Comparison of ENCODE assay signal across 10 cellular contexts in genomic region chr17:37483311-37484039, GRCh38. TPM values are rescaled to one million over a fixed set of nuclear protein-coding genes. Genes with fewer than 3 reads are reported as not detected.
DNase-seq lines count a peak whose midpoint lies in the region; TF ChIP-seq lines count a peak whose summit lies in the region.
"Had no signal": no experiment of that assay in that cellular context is flagged by ENCODE, and none has a peak within 500 bp of the region (broad histone marks: within the 10 kb centered on the region; RNA-seq: fewer than 3 reads in every experiment).

No MANE protein-coding gene starts in this region.

- no peak for TF ChIP-seq EP300 in Ishikawa (IDR thresholded peaks at IDR 0.05; ENCODE audit: borderline replicate concordance)

- no peak overlapping the region for H3K4me3 Mint-ChIP-seq in activated T-helper 2 cell treated with anti-CD3 and anti-CD28 coated beads, Interferon-gamma antibody, Interleukin-2, Interleukin-4, amounts not matched to agents 10 μg/mL and 5 μg/mL and 100 μg/mL, durations not matched to agents 14 hours and 24 hours and 36 hours (ENCODE audit: low read depth)

- in situ Hi-C loops in astrocyte of the spinal cord (cut with HindIII; ENCODE audit: low sequenced_read_pairs), result no loop called here

- H3K9me3 Mint-ChIP-seq in activated T-helper 2 cell treated with anti-CD3 and anti-CD28 coated beads, Interferon-gamma antibody, Interleukin-2, Interleukin-4, amounts not matched to agents 10 μg/mL and 5 μg/mL and 100 μg/mL, durations not matched to agents 14 hours and 24 hours and 36 hours, result no peaks in the 10 kb centered on the region

- intact Hi-C loops in activated T-helper 2 cell treated with anti-CD3 and anti-CD28 coated beads, Interferon-gamma antibody, Interleukin-2, Interleukin-4, amounts not matched to agents 10 μg/mL and 5 μg/mL and 100 μg/mL, durations not matched to agents 14 hours and 24 hours and 36 hours (cut with micrococcal nuclease), result no loop called here

- H3K4me1 Mint-ChIP-seq in activated T-helper 2 cell treated with anti-CD3 and anti-CD28 coated beads, Interferon-gamma antibody, Interleukin-2, Interleukin-4, amounts not matched to agents 10 μg/mL and 5 μg/mL and 100 μg/mL, durations not matched to agents 14 hours and 24 hours and 36 hours (ENCODE audit: low read depth), result peaks cover 19% of the 10 kb centered on the region

- no peaks in the 10 kb centered on the region for H3K27me3 Mint-ChIP-seq in activated T-helper 2 cell treated with anti-CD3 and anti-CD28 coated beads, Interferon-gamma antibody, Interleukin-2, Interleukin-4, amounts not matched to agents 10 μg/mL and 5 μg/mL and 100 μg/mL, durations not matched to agents 14 hours and 24 hours and 36 hours (ENCODE audit: low read depth)

- DNase-seq in COR-L47 (lab: John Stamatoyannopoulos, UW) (peak; percentile 36), astrocyte of the spinal cord (ENCODE audit: low read depth, low spot score) (peak; percentile 86), myocyte (ENCODE audit: low read depth) (peak; percentile 78), T-helper 9 cell (no peak), NCI-H1436 treated with DMSO at 0.1 percent for 48 hours (lab: John Stamatoyannopoulos, UW) (no peak)
- DNase-seq in activated T-helper 2 cell treated with anti-CD3 and anti-CD28 coated beads, Interferon-gamma antibody, Interleukin-2, Interleukin-4, amounts not matched to agents 10 μg/mL and 5 μg/mL and 100 μg/mL, durations not matched to agents 14 hours and 24 hours and 36 hours (ENCODE audit: low spot score), result no peak
- DNase-seq in activated CD4-positive, alpha-beta T cell treated with anti-CD3 and anti-CD28 coated beads for 1 hour, result no peak
- DNase-seq: activated CD8-positive, alpha-beta memory T cell treated with anti-CD3 and anti-CD28 coated beads, Interleukin-2, amount 50 U/mL, for 48 hours; NCI-H1048 had no signal

- H3K27ac Mint-ChIP-seq in activated T-helper 2 cell treated with anti-CD3 and anti-CD28 coated beads, Interferon-gamma antibody, Interleukin-2, Interleukin-4, amounts not matched to agents 10 μg/mL and 5 μg/mL and 100 μg/mL, durations not matched to agents 14 hours and 24 hours and 36 hours, result no peak overlapping the region

- TF ChIP-seq RAD21 in Ishikawa (IDR thresholded peaks at IDR 0.05; ENCODE audit: low read depth), result no peak

- TF ChIP-seq CTCF in astrocyte of the spinal cord (IDR thresholded peaks at IDR 0.05; ENCODE audit: low read depth, low read length), result no peak

- no peak overlapping the region for H3K4me3 ChIP-seq in astrocyte of the spinal cord (ENCODE audit: low read depth, low read length)

- peaks cover 15% of the 10 kb centered on the region for H3K36me3 Mint-ChIP-seq in activated T-helper 2 cell treated with anti-CD3 and anti-CD28 coated beads, Interferon-gamma antibody, Interleukin-2, Interleukin-4, amounts not matched to agents 10 μg/mL and 5 μg/mL and 100 μg/mL, durations not matched to agents 14 hours and 24 hours and 36 hours (ENCODE audit: low read depth)

TF ChIP-seq in Ishikawa, 13 proteins besides CTCF, POLR2A, EP300 and RAD21:
- TF ChIP-seq MAX (IDR thresholded peaks at IDR 0.05) (0 out of 2 replicates have a peak, but pooled peaks have one; percentile 12), NFIC (IDR thresholded peaks at IDR 0.05) (no peak), CEBPB (IDR thresholded peaks at IDR 0.05) (0 out of 2 replicates have a peak, but pooled peaks have one; percentile 57)

RNA-seq across cellular contexts. Expression of gene DUSP14, which starts 6.2 kb away (rescaled TPM):
- 40.4 and 80.2 TPM in 2 replicates for total RNA-seq in myocyte
- 56.9 TPM for polyA plus RNA-seq in myocyte (2012)
- 19.5 and 21.0 TPM in 2 replicates for total RNA-seq in activated T-helper 2 cell treated with anti-CD3 and anti-CD28 coated beads, Interferon-gamma antibody, Interleukin-2, Interleukin-4, amounts not matched to agents 10 μg/mL and 5 μg/mL and 100 μg/mL, durations not matched to agents 14 hours and 24 hours and 36 hours

Comparison
In these comparisons a context has a peak if more than half of its experiments do, and no peak if none do; other contexts are left out.
1. DNase-seq: peak in COR-L47 (single experiment), astrocyte of the spinal cord (single experiment) and myocyte (single experiment); none in activated T-helper 2 cell treated with anti-CD3 and anti-CD28 coated beads, Interferon-gamma antibody, Interleukin-2, Interleukin-4, amounts not matched to agents 10 μg/mL and 5 μg/mL and 100 μg/mL, durations not matched to agents 14 hours and 24 hours and 36 hours (single experiment), T-helper 9 cell (single experiment), NCI-H1436 treated with DMSO at 0.1 percent for 48 hours (single experiment) and activated CD4-positive, alpha-beta T cell treated with anti-CD3 and anti-CD28 coated beads for 1 hour (single experiment).